Comparison of ENCODE assay signal across 18 cellular contexts in the genomic region with DNA sequence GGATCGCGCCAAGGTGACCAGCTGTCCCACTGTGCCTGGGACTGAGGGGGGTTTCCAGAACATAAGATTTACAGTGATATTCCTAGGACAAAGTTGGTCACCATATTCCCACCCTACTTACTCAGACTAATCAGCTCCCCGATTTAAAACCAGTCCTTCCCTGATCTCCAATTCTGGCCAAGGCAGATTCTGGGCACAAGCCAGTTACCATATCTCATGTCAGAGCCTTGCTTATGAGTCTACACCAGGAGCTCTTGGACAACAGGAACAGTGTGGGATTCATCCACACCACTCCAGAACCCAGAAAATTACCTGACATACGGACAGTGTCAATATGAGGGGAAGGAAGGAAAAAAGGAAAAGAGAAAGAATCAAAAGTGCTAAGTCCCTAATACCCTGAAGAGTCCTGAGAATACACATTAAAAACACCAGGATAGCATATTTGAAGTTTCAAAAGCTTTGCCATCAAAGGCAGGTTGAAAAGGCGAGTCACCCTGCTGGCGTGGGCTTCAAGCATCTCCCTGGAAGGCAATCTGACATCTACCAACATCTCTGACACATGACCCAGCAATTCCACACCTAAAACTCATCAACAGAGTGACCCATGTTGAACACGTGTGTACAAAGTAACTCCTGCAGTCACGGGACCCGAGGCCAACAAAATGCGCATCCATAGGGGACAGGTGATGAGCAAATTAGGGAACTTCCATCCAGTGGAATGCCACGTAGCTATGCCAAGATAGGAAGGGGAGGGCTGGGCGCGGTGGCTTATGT. TPM values are rescaled to one million over a fixed set of nuclear protein-coding genes. Genes with fewer than 3 reads are reported as not detected.
A peak's percentile ranks its signal among the peaks of the same experiment; 100 is the strongest.
DNase-seq lines count a peak whose midpoint lies in the region; ATAC-seq and TF ChIP-seq lines count a peak whose summit lies in the region.
"Had no signal": no experiment of that assay in that cellular context is flagged by ENCODE, and none has a peak within 500 bp of the region (broad histone marks: within the 10 kb centered on the region; RNA-seq: fewer than 3 reads in every experiment).

No MANE protein-coding gene starts in this region.

- H3K36me3 ChIP-seq in GM23248 (ENCODE audit: low read depth), result no peaks in the 10 kb centered on the region
- H3K36me3 ChIP-seq: left lung had no signal

- H3K36me3 Mint-ChIP-seq in activated CD8-positive, alpha-beta T cell treated with anti-CD3 and anti-CD28 coated beads for 36 hours (ENCODE audit: low read depth), result peaks cover 3% of the 10 kb centered on the region
- H3K36me3 Mint-ChIP-seq in activated CD8-positive, alpha-beta T cell treated with anti-CD3 and anti-CD28 coated beads, Interleukin-2, amount 10 ng/mL, durations not matched to agents 7 days and 5 days (ENCODE audit: low read depth), result peaks cover 4% of the 10 kb centered on the region
- H3K36me3 Mint-ChIP-seq in activated T-helper 17 cell treated with anti-CD3 and anti-CD28 coated beads, Interleukin-2, amount 50 U/mL, for 72 hours (ENCODE audit: low read depth), result peaks cover 3% of the 10 kb centered on the region
- H3K36me3 Mint-ChIP-seq in nephron (ENCODE audit: low read depth), result no peaks in the 10 kb centered on the region
- H3K36me3 Mint-ChIP-seq: IgD-negative memory B cell had no signal

- no peak overlapping the region for H3K4me3 ChIP-seq in GM23248
- H3K4me3 ChIP-seq: left lung, smooth muscle cell had no signal

- no peaks in the 10 kb centered on the region for H4K20me1 ChIP-seq in GM23248 (ENCODE audit: insufficient read depth)

- peaks cover 10% of the 10 kb centered on the region; the same call in 1 of the 2 replicates for H3K4me1 ChIP-seq in GM23248 (ENCODE audit: insufficient read depth)
- H3K4me1 ChIP-seq: parathyroid adenoma had no signal

- intact Hi-C loops in activated CD8-positive, alpha-beta T cell treated with anti-CD3 and anti-CD28 coated beads for 36 hours (cut with micrococcal nuclease), result no loop called here
- intact Hi-C loops in left colon (cut with DNase I, micrococcal nuclease), result no loop called here

- H3F3A ChIP-seq in GM23248 (ENCODE audit: insufficient read depth), result peaks cover 8% of the 10 kb centered on the region

- H3K27ac Mint-ChIP-seq in activated CD8-positive, alpha-beta T cell treated with anti-CD3 and anti-CD28 coated beads for 36 hours, result peak overlapping the region; percentile 10
- no peak overlapping the region for H3K27ac Mint-ChIP-seq in activated CD8-positive, alpha-beta T cell treated with anti-CD3 and anti-CD28 coated beads, Interleukin-2, amount 10 ng/mL, durations not matched to agents 7 days and 5 days
- H3K27ac Mint-ChIP-seq in activated T-helper 17 cell treated with anti-CD3 and anti-CD28 coated beads, Interleukin-2, amount 50 U/mL, for 72 hours, result peak overlapping the region; percentile 63
- peak overlapping the region in 2 of 3 experiments; percentile 3 to 45 for H3K27ac Mint-ChIP-seq in nephron

- H3K4me1 Mint-ChIP-seq in activated CD8-positive, alpha-beta T cell treated with anti-CD3 and anti-CD28 coated beads for 36 hours (ENCODE audit: low read depth), result peaks cover 74% of the 10 kb centered on the region
- H3K4me1 Mint-ChIP-seq in activated CD8-positive, alpha-beta T cell treated with anti-CD3 and anti-CD28 coated beads, Interleukin-2, amount 10 ng/mL, durations not matched to agents 7 days and 5 days (ENCODE audit: low read depth), result peaks cover 67% of the 10 kb centered on the region
- H3K4me1 Mint-ChIP-seq in activated T-helper 17 cell treated with anti-CD3 and anti-CD28 coated beads, Interleukin-2, amount 50 U/mL, for 72 hours, result peaks cover 40% of the 10 kb centered on the region
- H3K4me1 Mint-ChIP-seq in nephron, result peaks cover 15% of the 10 kb centered on the region

- H3K27me3 Mint-ChIP-seq in activated CD8-positive, alpha-beta T cell treated with anti-CD3 and anti-CD28 coated beads for 36 hours, result no peaks in the 10 kb centered on the region
- H3K27me3 Mint-ChIP-seq in activated CD8-positive, alpha-beta T cell treated with anti-CD3 and anti-CD28 coated beads, Interleukin-2, amount 10 ng/mL, durations not matched to agents 7 days and 5 days (ENCODE audit: low read depth), result no peaks in the 10 kb centered on the region
- no peaks in the 10 kb centered on the region for H3K27me3 Mint-ChIP-seq in activated T-helper 17 cell treated with anti-CD3 and anti-CD28 coated beads, Interleukin-2, amount 50 U/mL, for 72 hours
- H3K27me3 Mint-ChIP-seq in nephron (ENCODE audit: low read depth), result peaks cover 27% of the 10 kb centered on the region

- no peak for ATAC-seq in activated CD8-positive, alpha-beta T cell treated with anti-CD3 and anti-CD28 coated beads for 36 hours
- ATAC-seq in activated CD8-positive, alpha-beta T cell treated with anti-CD3 and anti-CD28 coated beads, Interleukin-2, amount 10 ng/mL, durations not matched to agents 7 days and 5 days, result no peak
- no peak for ATAC-seq in activated T-helper 17 cell treated with anti-CD3 and anti-CD28 coated beads, Interleukin-2, amount 50 U/mL, for 72 hours (replicated peaks)
- no peak for ATAC-seq in left colon
- no peak for ATAC-seq in GM21825 (IDR thresholded peaks at IDR 0.05; ENCODE audit: unreplicated experiment)

- peak overlapping the region; percentile 1 for H3K4me2 ChIP-seq in GM23248 (ENCODE audit: unreplicated experiment)
- H3K4me2 ChIP-seq: smooth muscle cell had no signal

- H3K4me3 Mint-ChIP-seq in activated CD8-positive, alpha-beta T cell treated with anti-CD3 and anti-CD28 coated beads for 36 hours, result no peak overlapping the region
- H3K4me3 Mint-ChIP-seq in activated CD8-positive, alpha-beta T cell treated with anti-CD3 and anti-CD28 coated beads, Interleukin-2, amount 10 ng/mL, durations not matched to agents 7 days and 5 days, result no peak overlapping the region
- peak overlapping the region; percentile 5 for H3K4me3 Mint-ChIP-seq in activated T-helper 17 cell treated with anti-CD3 and anti-CD28 coated beads, Interleukin-2, amount 50 U/mL, for 72 hours
- no peak overlapping the region for H3K4me3 Mint-ChIP-seq in nephron
- H3K4me3 Mint-ChIP-seq: IgD-negative memory B cell had no signal

- no peaks in the 10 kb centered on the region for H3K9me2 ChIP-seq in GM23248 (ENCODE audit: insufficient read depth)

- H3K9ac ChIP-seq in GM23248, result no peak overlapping the region
- H3K9ac ChIP-seq: parathyroid adenoma had no signal

- H3K9me3 Mint-ChIP-seq in activated CD8-positive, alpha-beta T cell treated with anti-CD3 and anti-CD28 coated beads for 36 hours, result peaks cover 9% of the 10 kb centered on the region
- H3K9me3 Mint-ChIP-seq in activated CD8-positive, alpha-beta T cell treated with anti-CD3 and anti-CD28 coated beads, Interleukin-2, amount 10 ng/mL, durations not matched to agents 7 days and 5 days (ENCODE audit: insufficient read depth), result peaks cover 5% of the 10 kb centered on the region
- H3K9me3 Mint-ChIP-seq in activated T-helper 17 cell treated with anti-CD3 and anti-CD28 coated beads, Interleukin-2, amount 50 U/mL, for 72 hours, result no peaks in the 10 kb centered on the region
- no peaks in the 10 kb centered on the region for H3K9me3 Mint-ChIP-seq in nephron
- H3K9me3 Mint-ChIP-seq: IgD-negative memory B cell had no signal

- no peak for TF ChIP-seq CTCF in activated CD8-positive, alpha-beta T cell treated with anti-CD3 and anti-CD28 coated beads for 36 hours (IDR thresholded peaks at IDR 0.05)
- TF ChIP-seq CTCF in nephron (IDR thresholded peaks at IDR 0.05; ENCODE audit: unreplicated experiment in 3 of 3), result no peak

- CTCF ChIA-PET in activated CD8-positive, alpha-beta T cell treated with anti-CD3 and anti-CD28 coated beads for 36 hours (lab: Charles Lee), result interaction anchor here (0.7 to 3.0 kb wide), 3 partner anchors 9 to 42 kb away, joined by 3 to 15 read pairs (median 3); no protein-coding TSS in a partner anchor
- CTCF ChIA-PET in activated CD8-positive, alpha-beta T cell treated with anti-CD3 and anti-CD28 coated beads, Interleukin-2, amount 10 ng/mL, durations not matched to agents 7 days and 5 days (lab: Charles Lee), result interaction anchor here (0.8 to 2.3 kb wide), 4 partner anchors 9 to 42 kb away, joined by 3 to 10 read pairs (median 6); no protein-coding TSS in a partner anchor

- WGBS in GM23248 (ENCODE audit: low coverage in 1 of 2, low lambda C conversion rate in 2 of 2, missing lambda C conversion rate in 2 of 2), 2 experiments, result 56 to 61% methylated on average over 13 of the region's 13 CpGs

- no peaks in the 10 kb centered on the region for H3K9me3 ChIP-seq in GM23248 (ENCODE audit: low read depth)

- DNase-seq in activated CD8-positive, alpha-beta T cell treated with anti-CD3 and anti-CD28 coated beads for 36 hours, result peak; percentile 58
- no peak for DNase-seq in activated CD8-positive, alpha-beta T cell treated with anti-CD3 and anti-CD28 coated beads, Interleukin-2, amount 10 ng/mL, durations not matched to agents 7 days and 5 days
- DNase-seq in GM23248 (peak; percentile 73), left colon (no peak), DMS79 (lab: John Stamatoyannopoulos, UW) (no peak)
- DNase-seq: activated gamma-delta T cell treated with Interleukin-2 at 50 U/mL for 16 hours; effector memory CD4-positive, alpha-beta T cell; NCI-H1105; NK-92 treated with Interleukin-12 subunit alpha and Interleukin-12 subunit beta, amount 100 ng/mL, for 24 hours; Right ventricle myocardium superior had no signal

- POLR2A ChIA-PET in activated CD8-positive, alpha-beta T cell treated with anti-CD3 and anti-CD28 coated beads for 36 hours (lab: Charles Lee), result interaction anchor here (1.1 to 1.8 kb wide), 2 partner anchors 9 to 35 kb away, joined by 4 to 9 read pairs; partner anchors contain the start of gene IL2RB
- POLR2A ChIA-PET in activated CD8-positive, alpha-beta T cell treated with anti-CD3 and anti-CD28 coated beads, Interleukin-2, amount 10 ng/mL, durations not matched to agents 7 days and 5 days (lab: Charles Lee), result interaction anchor here (1.3 kb wide), 1 partner anchor 86 kb away, joined by 5 read pairs; the partner anchor contains the start of gene RAC2

- in situ Hi-C loops in GM23248 (cut with MboI), result no loop called here

- H3K27me3 ChIP-seq in GM23248 (replicated peaks; ENCODE audit: insufficient read depth), result peaks cover 11% of the 10 kb centered on the region; the same call in 1 of the 2 replicates
- H3K27me3 ChIP-seq: left lung had no signal

- no peaks in the 10 kb centered on the region for H3K79me2 ChIP-seq in GM23248 (ENCODE audit: insufficient read depth)
- H3K79me2 ChIP-seq: parathyroid adenoma had no signal

- no peak overlapping the region for H2AFZ ChIP-seq in GM23248
- H2AFZ ChIP-seq: parathyroid adenoma had no signal

- H3K27ac ChIP-seq in GM23248, result no peak overlapping the region
- H3K27ac ChIP-seq: left lung, parathyroid adenoma had no signal

RNA-seq across cellular contexts. Expression of gene IL2RB, which starts 8.0 kb away (rescaled TPM):
- total RNA-seq in activated CD8-positive, alpha-beta T cell treated with anti-CD3 and anti-CD28 coated beads for 36 hours, result 100 to 1,000 TPM; 263 to 268 TPM
- 100 to 1,000 TPM; 202 to 213 TPM for total RNA-seq in activated CD8-positive, alpha-beta T cell treated with anti-CD3 and anti-CD28 coated beads, Interleukin-2, amount 10 ng/mL, durations not matched to agents 7 days and 5 days
- total RNA-seq in GM23248 (2014; rRNA removed; shearing (Covaris generic)), result not detected in 2 replicates
- polyA plus RNA-seq in GM23248 (2016; fragmentation: Nextera tagmentation; extraction: Ambion mirVana), result 0.15 and 0.19 TPM in 2 replicates
- 100 to 1,000 TPM; 425 to 498 TPM for total RNA-seq in activated T-helper 17 cell treated with anti-CD3 and anti-CD28 coated beads, Interleukin-2, amount 50 U/mL, for 72 hours
- total RNA-seq in left colon, result 1 to 10 TPM; 2.9 to 7.0 TPM

RNA-seq across cellular contexts. Expression of gene C1QTNF6, which starts 30.3 kb away (rescaled TPM):
- total RNA-seq in activated CD8-positive, alpha-beta T cell treated with anti-CD3 and anti-CD28 coated beads for 36 hours, result 1 to 10 TPM; 6.4 TPM
- total RNA-seq in activated CD8-positive, alpha-beta T cell treated with anti-CD3 and anti-CD28 coated beads, Interleukin-2, amount 10 ng/mL, durations not matched to agents 7 days and 5 days, result 1 to 10 TPM; 6.1 to 6.2 TPM
- total RNA-seq in GM23248 (2014; rRNA removed; shearing (Covaris generic)), result 3.4 and 4.0 TPM in 2 replicates
- 8.9 and 9.8 TPM in 2 replicates for polyA plus RNA-seq in GM23248 (2016; fragmentation: Nextera tagmentation; extraction: Ambion mirVana)
- 10 to 100 TPM in 1 of 2 donors, 1 to 10 TPM in 1; 5.0 to 16.3 TPM for total RNA-seq in activated T-helper 17 cell treated with anti-CD3 and anti-CD28 coated beads, Interleukin-2, amount 50 U/mL, for 72 hours
- 10 to 100 TPM in 1 of 2 donors, 1 to 10 TPM in 1; 9.9 to 14.2 TPM for total RNA-seq in left colon

RNA-seq across cellular contexts. Expression of gene TMPRSS6, which starts 48.2 kb away (rescaled TPM):
- total RNA-seq in activated CD8-positive, alpha-beta T cell treated with anti-CD3 and anti-CD28 coated beads for 36 hours, result 10 to 100 TPM; 11.3 to 12.4 TPM
- 1 to 10 TPM; 1.1 TPM for total RNA-seq in activated CD8-positive, alpha-beta T cell treated with anti-CD3 and anti-CD28 coated beads, Interleukin-2, amount 10 ng/mL, durations not matched to agents 7 days and 5 days
- not detected in 2 replicates for total RNA-seq in GM23248 (2014; rRNA removed; shearing (Covaris generic))
- 0.05 and 0.08 TPM in 2 replicates for polyA plus RNA-seq in GM23248 (2016; fragmentation: Nextera tagmentation; extraction: Ambion mirVana)
- total RNA-seq in activated T-helper 17 cell treated with anti-CD3 and anti-CD28 coated beads, Interleukin-2, amount 50 U/mL, for 72 hours, result 100 to 1,000 TPM in 1 of 2 donors, 10 to 100 TPM in 1; 86.6 to 343 TPM
- total RNA-seq in left colon, result 1 to 10 TPM in 1 of 2 donors, under 1 TPM in 1; 0.56 to 3.1 TPM
- total RNA-seq: cardiac septum, Right ventricle myocardium superior, smooth muscle cell had no signal
- polyA plus RNA-seq: IgD-negative memory B cell, smooth muscle cell had no signal

RNA-seq across cellular contexts. Expression of gene SSTR3, which starts 54.6 kb away (rescaled TPM):
- total RNA-seq in activated CD8-positive, alpha-beta T cell treated with anti-CD3 and anti-CD28 coated beads for 36 hours, result 1 to 10 TPM; 7.9 to 8.5 TPM
- total RNA-seq in activated CD8-positive, alpha-beta T cell treated with anti-CD3 and anti-CD28 coated beads, Interleukin-2, amount 10 ng/mL, durations not matched to agents 7 days and 5 days, result 1 to 10 TPM; 3.5 to 3.6 TPM
- not detected in 2 replicates for total RNA-seq in GM23248 (2014; rRNA removed; shearing (Covaris generic))
- not detected in 2 replicates for polyA plus RNA-seq in GM23248 (2016; fragmentation: Nextera tagmentation; extraction: Ambion mirVana)
- 10 to 100 TPM in 1 of 2 donors, 1 to 10 TPM in 1; 2.6 to 16.2 TPM for total RNA-seq in activated T-helper 17 cell treated with anti-CD3 and anti-CD28 coated beads, Interleukin-2, amount 50 U/mL, for 72 hours
- under 1 TPM in 1 of 2 donors, not detected in 1; 0.17 TPM for total RNA-seq in left colon
- total RNA-seq: cardiac septum, Right ventricle myocardium superior, smooth muscle cell had no signal
- polyA plus RNA-seq: smooth muscle cell had no signal

Comparison
In these comparisons a context has a peak if more than half of its experiments do, and no peak if none do; other contexts are left out.
1. DNase-seq: peak in activated CD8-positive, alpha-beta T cell treated with anti-CD3 and anti-CD28 coated beads for 36 hours (single experiment) and GM23248 (single experiment); none in activated CD8-positive, alpha-beta T cell treated with anti-CD3 and anti-CD28 coated beads, Interleukin-2, amount 10 ng/mL, durations not matched to agents 7 days and 5 days (single experiment), left colon (0 of 2) and DMS79 (single experiment).
2. RNA of gene IL2RB, which starts 8.0 kb away (total RNA-seq): 425 to 498 TPM in activated T-helper 17 cell treated with anti-CD3 and anti-CD28 coated beads, Interleukin-2, amount 50 U/mL, for 72 hours, 263 to 268 TPM in activated CD8-positive, alpha-beta T cell treated with anti-CD3 and anti-CD28 coated beads for 36 hours and 202 to 213 TPM in activated CD8-positive, alpha-beta T cell treated with anti-CD3 and anti-CD28 coated beads, Interleukin-2, amount 10 ng/mL, durations not matched to agents 7 days and 5 days; 2.9 to 7.0 TPM in left colon and not detected in GM23248; every median in the first group is over 10 times any median in the second.
3. RNA of gene TMPRSS6, which starts 48.2 kb away (total RNA-seq): 86.6 to 343 TPM in activated T-helper 17 cell treated with anti-CD3 and anti-CD28 coated beads, Interleukin-2, amount 50 U/mL, for 72 hours; 11.3 to 12.4 TPM in activated CD8-positive, alpha-beta T cell treated with anti-CD3 and anti-CD28 coated beads for 36 hours, 0.56 to 3.1 TPM in left colon, 1.1 TPM in activated CD8-positive, alpha-beta T cell treated with anti-CD3 and anti-CD28 coated beads, Interleukin-2, amount 10 ng/mL, durations not matched to agents 7 days and 5 days and not detected in GM23248; every median in the first group is over 4 times any median in the second.